In genomic region chr10:132946806-132947530, GRCh38 we compare ENCODE assay signal across 18 cellular contexts.
DNase-seq lines count a peak whose midpoint lies in the region; ATAC-seq and TF ChIP-seq lines count a peak whose summit lies in the region.
"Had no signal": no experiment of that assay in that cellular context is flagged by ENCODE, and none has a peak within 500 bp of the region (broad histone marks: within the 10 kb centered on the region; RNA-seq: fewer than 3 reads in every experiment).

No MANE protein-coding gene starts in this region.

- DNase-seq in Ammon's horn (ENCODE audit: low spot score), result peak; percentile 26
- DNase-seq in fibroblast of peridontal ligament (ENCODE audit: extremely low read depth), result peak; percentile 6
- peak; percentile 39 for DNase-seq in pons (ENCODE audit: low spot score)
- DNase-seq in NCI-H748 treated with DMSO at 0.1 percent for 48 hours (lab: John Stamatoyannopoulos, UW), result no peak
- DNase-seq: CD4-positive, alpha-beta memory T cell; DND-41; Karpas-422; NCI-H1417 treated with DMSO at 0.1 percent for 48 hours; NCI-H187; NCI-H510A; SHP77 treated with DMSO at 0.1 percent for 48 hours; SK-N-SH had no signal

- no peak for ATAC-seq in GM21529 (IDR thresholded peaks at IDR 0.05; ENCODE audit: unreplicated experiment)
- no peak for ATAC-seq in GM18520 (IDR thresholded peaks at IDR 0.05; ENCODE audit: unreplicated experiment)
- ATAC-seq: GM12878, GM23338, HCT116 had no signal

- no peak for TF ChIP-seq RAD21 in Ishikawa (IDR thresholded peaks at IDR 0.05; ENCODE audit: low read depth)

- no peak for TF ChIP-seq EP300 in Ishikawa (IDR thresholded peaks at IDR 0.05; ENCODE audit: borderline replicate concordance)

TF ChIP-seq in Ishikawa, 13 proteins besides CTCF, POLR2A, EP300 and RAD21:
- no peak for TF ChIP-seq CREB1 (IDR thresholded peaks at IDR 0.05; ENCODE audit: low read depth)
- TF ChIP-seq YY1 (IDR thresholded peaks at IDR 0.05; ENCODE audit: low read depth), result no peak
- TF ChIP-seq EGR1 (IDR thresholded peaks at IDR 0.05), result no peak
- TF ChIP-seq TCF12 (IDR thresholded peaks at IDR 0.05; ENCODE audit: low read depth), result no peak
- peak; percentile 25; the same call in 1 of the 2 replicates for TF ChIP-seq REST (IDR thresholded peaks at IDR 0.05; ENCODE audit: low read depth)
- TF ChIP-seq CEBPB (IDR thresholded peaks at IDR 0.05), result no peak
